14 cellular contexts compared by ENCODE assay signal in the genomic region with DNA sequence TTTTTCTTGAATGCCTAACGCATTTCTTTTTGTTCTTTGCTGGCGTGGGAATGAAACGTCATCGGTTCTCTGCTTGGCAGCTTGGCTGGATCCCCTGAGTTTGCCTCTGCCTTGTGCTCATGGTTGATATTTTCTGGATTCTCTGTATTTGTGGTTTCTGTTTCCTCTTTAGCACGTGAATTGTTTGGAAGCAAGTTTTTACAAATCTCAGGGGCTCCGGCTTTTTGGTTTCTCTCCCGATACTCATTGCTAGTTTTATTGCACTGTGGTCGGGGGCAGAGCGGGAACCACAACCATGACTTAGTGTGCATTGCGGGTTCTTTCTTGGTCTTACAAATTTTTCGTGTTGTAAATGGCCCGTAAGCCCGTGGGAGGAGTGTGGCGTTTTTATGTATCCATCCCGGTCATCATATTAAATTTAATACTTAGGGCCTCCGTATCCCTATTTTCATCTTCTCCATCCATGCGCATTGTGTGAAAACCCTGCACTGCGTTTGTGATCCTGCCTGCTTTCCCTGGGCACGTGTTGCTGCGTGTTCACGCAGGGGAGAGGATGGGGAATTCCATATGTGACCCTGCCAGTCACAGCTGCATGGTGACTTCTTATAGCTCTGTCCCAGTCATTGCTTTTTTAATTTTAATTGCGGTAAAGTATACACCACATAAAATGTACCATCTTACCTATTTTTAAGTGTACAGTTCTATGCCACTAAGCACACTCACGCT. TPM values are rescaled to one million over a fixed set of nuclear protein-coding genes. Genes with fewer than 3 reads are reported as not detected.
DNase-seq lines count a peak whose midpoint lies in the region; ATAC-seq and TF ChIP-seq lines count a peak whose summit lies in the region.
"Had no signal": no experiment of that assay in that cellular context is flagged by ENCODE, and none has a peak within 500 bp of the region (broad histone marks: within the 10 kb centered on the region; RNA-seq: fewer than 3 reads in every experiment).

No MANE protein-coding gene starts in this region.

- no peaks in the 10 kb centered on the region for H3K9me3 ChIP-seq in gastroesophageal sphincter

- H3K4me3 Mint-ChIP-seq in activated CD4-positive, alpha-beta memory T cell treated with anti-CD3 and anti-CD28 coated beads, Interleukin-2, amount 10 ng/mL, durations not matched to agents 7 days and 5 days = no peak overlapping the region
- H3K4me3 Mint-ChIP-seq in stimulated activated naive CD8-positive, alpha-beta T cell treated with anti-CD3 and anti-CD28 coated beads, Interleukin-15, amount 100 ng/mL, for 72 hours = peak overlapping the region; percentile 7 to 42
- H3K4me3 Mint-ChIP-seq: central memory CD8-positive, alpha-beta T cell; nephron had no signal

- in situ Hi-C loops in ACHN (cut with HindIII; ENCODE audit: low pct_ligation_motif_present, low pct_unique_long_range_greater_than_20kb, low sequenced_read_pairs) = no loop called here

- peaks cover 27% of the 10 kb centered on the region for H3K27me3 Mint-ChIP-seq in activated CD4-positive, alpha-beta memory T cell treated with anti-CD3 and anti-CD28 coated beads, Interleukin-2, amount 10 ng/mL, durations not matched to agents 7 days and 5 days
- peaks cover 76% of the 10 kb centered on the region for H3K27me3 Mint-ChIP-seq in stimulated activated naive CD8-positive, alpha-beta T cell treated with anti-CD3 and anti-CD28 coated beads, Interleukin-15, amount 100 ng/mL, for 72 hours

- H3K27ac Mint-ChIP-seq in activated CD4-positive, alpha-beta memory T cell treated with anti-CD3 and anti-CD28 coated beads, Interleukin-2, amount 10 ng/mL, durations not matched to agents 7 days and 5 days = no peak overlapping the region
- peak overlapping the region in 1 of 2 donors; percentile 14 for H3K27ac Mint-ChIP-seq in stimulated activated naive CD8-positive, alpha-beta T cell treated with anti-CD3 and anti-CD28 coated beads, Interleukin-15, amount 100 ng/mL, for 72 hours
- H3K27ac Mint-ChIP-seq: activated T-helper 2 cell treated with anti-CD3 and anti-CD28 coated beads, Interferon-gamma antibody, Interleukin-2, Interleukin-4, amounts not matched to agents 10 μg/mL and 5 μg/mL and 100 μg/mL, durations not matched to agents 14 hours and 24 hours and 36 hours had no signal

- no peaks in the 10 kb centered on the region for H3K36me3 Mint-ChIP-seq in activated CD4-positive, alpha-beta memory T cell treated with anti-CD3 and anti-CD28 coated beads, Interleukin-2, amount 10 ng/mL, durations not matched to agents 7 days and 5 days (ENCODE audit: low read depth)

- CTCF ChIA-PET in activated CD4-positive, alpha-beta memory T cell treated with anti-CD3 and anti-CD28 coated beads, Interleukin-2, amount 10 ng/mL, durations not matched to agents 7 days and 5 days (lab: Charles Lee) = interaction anchor here (0.6 kb wide), 1 partner anchor 11 kb away, joined by 3 read pairs; no protein-coding TSS in a partner anchor

- H3K36me3 ChIP-seq in gastroesophageal sphincter = no peaks in the 10 kb centered on the region

- no peak for TF ChIP-seq CTCF in gastroesophageal sphincter (IDR thresholded peaks at IDR 0.05)

- peaks cover 13% of the 10 kb centered on the region for H3K4me1 Mint-ChIP-seq in activated CD4-positive, alpha-beta memory T cell treated with anti-CD3 and anti-CD28 coated beads, Interleukin-2, amount 10 ng/mL, durations not matched to agents 7 days and 5 days
- H3K4me1 Mint-ChIP-seq in stimulated activated naive CD8-positive, alpha-beta T cell treated with anti-CD3 and anti-CD28 coated beads, Interleukin-15, amount 100 ng/mL, for 72 hours = peaks cover 25% of the 10 kb centered on the region
- H3K4me1 Mint-ChIP-seq: central memory CD8-positive, alpha-beta T cell had no signal

- H3K4me3 ChIP-seq in gastroesophageal sphincter = no peak overlapping the region

- no peak for TF ChIP-seq POLR2A in gastroesophageal sphincter (IDR thresholded peaks at IDR 0.05)

- POLR2A ChIA-PET in activated CD4-positive, alpha-beta memory T cell treated with anti-CD3 and anti-CD28 coated beads, Interleukin-2, amount 10 ng/mL, durations not matched to agents 7 days and 5 days (lab: Charles Lee) = interaction anchor here (1.0 kb wide), 1 partner anchor 83 kb away, joined by 3 read pairs; no protein-coding TSS in a partner anchor

- no peaks in the 10 kb centered on the region for H3K9me3 Mint-ChIP-seq in activated CD4-positive, alpha-beta memory T cell treated with anti-CD3 and anti-CD28 coated beads, Interleukin-2, amount 10 ng/mL, durations not matched to agents 7 days and 5 days
- no peaks in the 10 kb centered on the region for H3K9me3 Mint-ChIP-seq in stimulated activated naive CD8-positive, alpha-beta T cell treated with anti-CD3 and anti-CD28 coated beads, Interleukin-15, amount 100 ng/mL, for 72 hours
- H3K9me3 Mint-ChIP-seq: activated T-helper 2 cell treated with anti-CD3 and anti-CD28 coated beads, Interferon-gamma antibody, Interleukin-2, Interleukin-4, amounts not matched to agents 10 μg/mL and 5 μg/mL and 100 μg/mL, durations not matched to agents 14 hours and 24 hours and 36 hours; central memory CD8-positive, alpha-beta T cell; nephron had no signal

- no peak for ATAC-seq in gastroesophageal sphincter
- no peak for ATAC-seq in stimulated activated naive CD8-positive, alpha-beta T cell treated with anti-CD3 and anti-CD28 coated beads, Interleukin-15, amount 100 ng/mL, for 72 hours

- H3K27ac ChIP-seq in gastroesophageal sphincter = peak overlapping the region; percentile 18 to 97 (median 90)

- peak; percentile 45 for DNase-seq in activated CD8-positive, alpha-beta memory T cell treated with anti-CD3 and anti-CD28 coated beads, Interleukin-2, amount 50 U/mL, for 48 hours
- no peak for DNase-seq in activated CD8-positive, alpha-beta memory T cell treated with anti-CD3 and anti-CD28 coated beads, Interleukin-2, amount 50 U/mL, for 4 hours
- peak; percentile 7 for DNase-seq in activated CD4-positive, alpha-beta memory T cell treated with anti-CD3 and anti-CD28 coated beads, Interleukin-2, amount 10 ng/mL, durations not matched to agents 7 days and 5 days
- no peak for DNase-seq in stimulated activated naive CD8-positive, alpha-beta T cell treated with anti-CD3 and anti-CD28 coated beads, Interleukin-15, amount 100 ng/mL, for 72 hours
- DNase-seq in NOMO-1 (lab: John Stamatoyannopoulos, UW; ENCODE audit: unreplicated experiment in 2 of 2) (no peak), COLO668 (lab: John Stamatoyannopoulos, UW; ENCODE audit: unreplicated experiment) (no peak), ACHN (no peak)
- DNase-seq: DND-41, NCI-H1048, NCI-H524 had no signal

- peaks cover 8 to 99% (median 32%) of the 10 kb centered on the region in 3 donors for H3K4me1 ChIP-seq in gastroesophageal sphincter

- WGBS in gastroesophageal sphincter (ENCODE audit: low coverage in 1 of 2), 2 donors = 55 to 56% methylated on average over 11 to 23 of the region's 23 CpGs

- no peak for TF ChIP-seq EP300 in gastroesophageal sphincter (IDR thresholded peaks at IDR 0.05)

- H3K27me3 ChIP-seq in gastroesophageal sphincter = no peaks in the 10 kb centered on the region

RNA-seq across cellular contexts. Expression of a gene that starts 9.4 kb away (rescaled TPM):
- total RNA-seq in activated CD4-positive, alpha-beta memory T cell treated with anti-CD3 and anti-CD28 coated beads, Interleukin-2, amount 10 ng/mL, durations not matched to agents 7 days and 5 days = 1 to 10 TPM; 8.1 to 9.6 TPM
- 100 to 1,000 TPM; 213 to 355 (median 286) TPM for total RNA-seq in gastroesophageal sphincter

Comparison
In these comparisons a context has a peak if more than half of its experiments do, and no peak if none do; other contexts are left out.
1. DNase-seq: peak in activated CD8-positive, alpha-beta memory T cell treated with anti-CD3 and anti-CD28 coated beads, Interleukin-2, amount 50 U/mL, for 48 hours (single experiment) and activated CD4-positive, alpha-beta memory T cell treated with anti-CD3 and anti-CD28 coated beads, Interleukin-2, amount 10 ng/mL, durations not matched to agents 7 days and 5 days (single experiment); none in activated CD8-positive, alpha-beta memory T cell treated with anti-CD3 and anti-CD28 coated beads, Interleukin-2, amount 50 U/mL, for 4 hours (single experiment), stimulated activated naive CD8-positive, alpha-beta T cell treated with anti-CD3 and anti-CD28 coated beads, Interleukin-15, amount 100 ng/mL, for 72 hours (0 of 2), NOMO-1 (0 of 2), COLO668 (single experiment) and ACHN (single experiment).
2. RNA of a gene that starts 9.4 kb away (total RNA-seq): 213 to 355 TPM in gastroesophageal sphincter; 8.1 to 9.6 TPM in activated CD4-positive, alpha-beta memory T cell treated with anti-CD3 and anti-CD28 coated beads, Interleukin-2, amount 10 ng/mL, durations not matched to agents 7 days and 5 days; every median in the first group is over 10 times any median in the second.